9 cellular contexts compared by ENCODE assay signal in the genomic region with DNA sequence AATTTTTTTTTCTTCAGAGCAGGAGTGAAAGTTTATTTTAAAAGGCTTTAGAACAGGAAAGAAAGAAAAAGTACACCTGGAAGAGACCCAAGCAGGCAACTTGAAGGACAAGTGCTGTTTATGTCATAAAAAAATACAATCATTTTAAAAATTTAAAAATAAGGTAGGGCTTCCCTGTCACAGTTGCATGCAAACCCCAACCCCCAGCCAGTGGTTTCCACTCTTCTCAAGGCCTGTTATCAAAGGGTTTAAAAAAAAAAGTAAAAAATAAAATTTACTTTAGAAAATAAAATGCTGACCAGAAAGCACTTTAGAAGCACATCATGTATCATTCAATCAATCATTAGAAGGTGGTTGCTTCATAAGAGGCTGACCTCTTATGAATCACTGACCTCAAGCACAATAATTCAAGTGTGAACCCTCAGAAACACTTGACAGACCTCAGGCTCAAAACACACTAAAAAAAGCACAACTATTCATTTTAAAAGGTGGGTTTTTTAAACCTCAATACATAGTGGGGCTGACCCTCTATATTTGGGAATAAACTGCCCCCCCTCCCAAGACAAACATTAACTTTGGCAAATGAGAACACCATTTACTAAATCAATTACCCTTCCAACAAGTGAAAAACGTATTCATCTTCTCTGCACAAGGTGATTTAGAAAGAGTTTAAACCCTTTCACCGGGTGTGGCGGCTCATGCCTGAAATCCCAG. TPM values are rescaled to one million over a fixed set of nuclear protein-coding genes. Genes with fewer than 3 reads are reported as not detected.
DNase-seq lines count a peak whose midpoint lies in the region; ATAC-seq, FAIRE-seq and TF ChIP-seq lines count a peak whose summit lies in the region.
"Had no signal": no experiment of that assay in that cellular context is flagged by ENCODE, and none has a peak within 500 bp of the region (broad histone marks: within the 10 kb centered on the region; RNA-seq: fewer than 3 reads in every experiment).

No MANE protein-coding gene starts in this region.

- H3K4me1 ChIP-seq in HepG2 (ENCODE audit: insufficient read depth, low read length): peaks cover 57% of the 10 kb centered on the region
- H3K4me1 ChIP-seq in esophagus squamous epithelium: peaks cover 0 to 43% (median 26%) of the 10 kb centered on the region in 3 donors

- peaks cover 90% of the 10 kb centered on the region for H3K79me2 ChIP-seq in HepG2 (ENCODE audit: insufficient read depth, low read length)

- FAIRE-seq in RCC 7860 (lab: Jason Lieb, UNC) (peak; percentile 94), HepG2 (lab: Jason Lieb, UNC) (no peak)

- no peaks in the 10 kb centered on the region for H3K9me3 ChIP-seq in HepG2 (ENCODE audit: low read length)
- H3K9me3 ChIP-seq in esophagus squamous epithelium: no peaks in the 10 kb centered on the region

- no peak for TF ChIP-seq EP300 in HepG2 (IDR thresholded peaks at IDR 0.05; ENCODE audit: low read depth in 2 of 2, low read length in 2 of 2)
- TF ChIP-seq EP300 in HepG2 (CRISPR knock-in tag; IDR thresholded peaks at IDR 0.05; ENCODE audit: borderline replicate concordance): no peak

- peak overlapping the region; percentile 40 for H3K27ac ChIP-seq in HepG2 (ENCODE audit: extremely low read length, insufficient read depth, low read length)
- peak overlapping the region in 1 of 4 donors; percentile 21 for H3K27ac ChIP-seq in esophagus squamous epithelium

- peak; percentile 57 for ATAC-seq in GM21423 (IDR thresholded peaks at IDR 0.05; ENCODE audit: unreplicated experiment)
- ATAC-seq in HepG2: no peak

- no TSS peak for BruUV-seq in HepG2 (replicated peaks; lab: Mats Ljungman, UMichigan)

- H3K4me3 ChIP-seq in HepG2 (replicated peaks in 1 of 3; ENCODE audit: insufficient read depth in 1 of 3, low read depth in 2 of 3, low read length in 3 of 3) (no peak overlapping the region), esophagus squamous epithelium (no peak overlapping the region)

- H3K27me3 ChIP-seq in HepG2 (ENCODE audit: control insufficient read depth in 1 of 2, insufficient read depth in 2 of 2, low read length in 2 of 2) (no peaks in the 10 kb centered on the region), esophagus squamous epithelium (no peaks in the 10 kb centered on the region)

- POLR2A ChIA-PET in HepG2 (lab: Yijun Ruan, JAX): interaction anchor here (0.7 to 1.2 kb wide), 3 partner anchors 12 to 24 kb away, joined by 3 to 8 read pairs (median 3); partner anchors contain the start of gene ILRUN

- no peak overlapping the region for H3K9ac ChIP-seq in HepG2 (ENCODE audit: insufficient read depth, low read depth, low read length)

- H3K4me2 ChIP-seq in HepG2 (ENCODE audit: low read depth, low read length): peak overlapping the region; percentile 25; the same call in 1 of the 2 replicates

- TF ChIP-seq POLR2A in HepG2 (IDR thresholded peaks at IDR 0.05; ENCODE audit: insufficient read depth in 1 of 2, low read depth in 2 of 2, low read length in 2 of 2) (no peak), esophagus squamous epithelium (IDR thresholded peaks at IDR 0.05) (no peak)

- intact Hi-C loops in HepG2 (cut with micrococcal nuclease; ENCODE audit: unreplicated experiment) (no loop called here), esophagus squamous epithelium (cut with DNase I) (no loop called here)

- DNase-seq in AG08395 (ENCODE audit: low spot score) (peak; percentile 27), RCC 7860 (ENCODE audit: low spot score) (peak; percentile 63), HepG2 (ENCODE audit: low spot score) (no peak), esophagus squamous epithelium (lab: John Stamatoyannopoulos, UW) (no peak), SKM-1 (lab: John Stamatoyannopoulos, UW; ENCODE audit: unreplicated experiment) (no peak), COR-L47 (lab: John Stamatoyannopoulos, UW) (no peak), superior temporal gyrus (ENCODE audit: extremely low spot score) (no peak)
- DNase-seq: activated naive CD4-positive, alpha-beta T cell had no signal

- H4K20me1 ChIP-seq in HepG2 (ENCODE audit: insufficient read depth, low read length): peaks cover 9% of the 10 kb centered on the region; the same call in 1 of the 2 replicates

- TF ChIP-seq RAD21 in HepG2 (CRISPR knock-in tag; IDR thresholded peaks at IDR 0.05): no peak

- in situ Hi-C loops in HepG2 (cut with HindIII; ENCODE audit: extremely low pct_ligation_motif_present, low pct_unique_long_range_greater_than_20kb): no loop called here

- H3K36me3 ChIP-seq in HepG2 (replicated peaks in 1 of 2; ENCODE audit: control insufficient read depth in 1 of 2, insufficient read depth in 2 of 2, low read length in 2 of 2) (no peaks in the 10 kb centered on the region; a peak in 1 of 5 replicates), esophagus squamous epithelium (no peaks in the 10 kb centered on the region)

- H2AFZ ChIP-seq in HepG2 (ENCODE audit: low read length): no peak overlapping the region

- CTCF ChIA-PET in HepG2 (lab: Yijun Ruan, JAX; ENCODE audit: low intra/inter-chr PET ratio, low total read pairs): no interaction called here

- TF ChIP-seq CTCF in HepG2 (CRISPR knock-in tag; IDR thresholded peaks at IDR 0.05) (no peak), esophagus squamous epithelium (IDR thresholded peaks at IDR 0.05) (no peak)

- WGBS in HepG2 (ENCODE audit: low lambda C conversion rate): 68% methylated on average over 3 of the region's 3 CpGs
- 64 to 70% methylated on average over 3 of the region's 3 CpGs for WGBS in esophagus squamous epithelium, 2 donors

TF ChIP-seq in HepG2, 621 proteins besides CTCF, POLR2A, EP300 and RAD21 (continues in another document):
- TF ChIP-seq NR2F6 (IDR thresholded peaks at IDR 0.05) (no peak), NR2F6 (CRISPR knock-in tag; IDR thresholded peaks at IDR 0.05) (0 out of 2 replicates have a peak, but pooled peaks have one; percentile 32), ISX (CRISPR knock-in tag; conservative IDR thresholded peaks at IDR 0.05) (no peak), FOXC1 (CRISPR knock-in tag; IDR thresholded peaks at IDR 0.05; ENCODE audit: borderline replicate concordance) (no peak)
- TF ChIP-seq, protein P1, sequence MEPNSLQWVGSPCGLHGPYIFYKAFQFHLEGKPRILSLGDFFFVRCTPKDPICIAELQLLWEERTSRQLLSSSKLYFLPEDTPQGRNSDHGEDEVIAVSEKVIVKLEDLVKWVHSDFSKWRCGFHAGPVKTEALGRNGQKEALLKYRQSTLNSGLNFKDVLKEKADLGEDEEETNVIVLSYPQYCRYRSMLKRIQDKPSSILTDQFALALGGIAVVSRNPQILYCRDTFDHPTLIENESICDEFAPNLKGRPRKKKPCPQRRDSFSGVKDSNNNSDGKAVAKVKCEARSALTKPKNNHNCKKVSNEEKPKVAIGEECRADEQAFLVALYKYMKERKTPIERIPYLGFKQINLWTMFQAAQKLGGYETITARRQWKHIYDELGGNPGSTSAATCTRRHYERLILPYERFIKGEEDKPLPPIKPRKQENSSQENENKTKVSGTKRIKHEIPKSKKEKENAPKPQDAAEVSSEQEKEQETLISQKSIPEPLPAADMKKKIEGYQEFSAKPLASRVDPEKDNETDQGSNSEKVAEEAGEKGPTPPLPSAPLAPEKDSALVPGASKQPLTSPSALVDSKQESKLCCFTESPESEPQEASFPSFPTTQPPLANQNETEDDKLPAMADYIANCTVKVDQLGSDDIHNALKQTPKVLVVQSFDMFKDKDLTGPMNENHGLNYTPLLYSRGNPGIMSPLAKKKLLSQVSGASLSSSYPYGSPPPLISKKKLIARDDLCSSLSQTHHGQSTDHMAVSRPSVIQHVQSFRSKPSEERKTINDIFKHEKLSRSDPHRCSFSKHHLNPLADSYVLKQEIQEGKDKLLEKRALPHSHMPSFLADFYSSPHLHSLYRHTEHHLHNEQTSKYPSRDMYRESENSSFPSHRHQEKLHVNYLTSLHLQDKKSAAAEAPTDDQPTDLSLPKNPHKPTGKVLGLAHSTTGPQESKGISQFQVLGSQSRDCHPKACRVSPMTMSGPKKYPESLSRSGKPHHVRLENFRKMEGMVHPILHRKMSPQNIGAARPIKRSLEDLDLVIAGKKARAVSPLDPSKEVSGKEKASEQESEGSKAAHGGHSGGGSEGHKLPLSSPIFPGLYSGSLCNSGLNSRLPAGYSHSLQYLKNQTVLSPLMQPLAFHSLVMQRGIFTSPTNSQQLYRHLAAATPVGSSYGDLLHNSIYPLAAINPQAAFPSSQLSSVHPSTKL (CRISPR knock-in tag; IDR thresholded peaks at IDR 0.05): no peak

RNA-seq across cellular contexts. Expression of gene ILRUN, which starts 15.6 kb away (rescaled TPM):
- total RNA-seq in HepG2 (2016; rRNA removed; fragmentation: Illumina TruSeq; extraction: Trizol) (66.6 and 90.8 TPM in 2 replicates), esophagus squamous epithelium (10 to 100 TPM; 43.8 to 52.8 (median 50.0) TPM)
- 20.3 and 22.0 TPM in 2 replicates for total RNA-seq in HepG2 (2016; cell fraction: cytosol; rRNA removed; fragmentation: Illumina TruSeq; extraction: Trizol; ENCODE audit: low read depth)
- 66.5 and 79.2 TPM in 2 replicates for total RNA-seq in HepG2 (2016; cell fraction: insoluble cytoplasmic fraction; rRNA removed; fragmentation: Illumina TruSeq; extraction: Trizol)
- 93.9 and 107 TPM in 2 replicates for total RNA-seq in HepG2 (2016; cell fraction: membrane; rRNA removed; fragmentation: Illumina TruSeq; extraction: Trizol)
- 37.4 and 39.5 TPM in 2 replicates for total RNA-seq in HepG2 (2016; cell fraction: nucleus; rRNA removed; fragmentation: Illumina TruSeq; extraction: Trizol)
- polyA plus RNA-seq in HepG2 (2011; rRNA removed): 45.5 and 50.6 TPM in 2 replicates
- polyA plus RNA-seq in HepG2 (2011; cell fraction: cytosol; rRNA removed): 39.2 and 46.8 TPM in 2 replicates
- 18.1 and 22.0 TPM in 2 replicates for polyA plus RNA-seq in HepG2 (2011; cell fraction: nucleus; rRNA removed)
- polyA plus RNA-seq in HepG2 (2012): 76.7 and 76.9 TPM in 2 replicates
- 23.8 and 24.6 TPM in 2 replicates for polyA plus RNA-seq in HepG2 (2016; cell fraction: cytosol; fragmentation: Illumina TruSeq; extraction: Trizol; ENCODE audit: low read depth)
- polyA plus RNA-seq in HepG2 (2016; cell fraction: insoluble cytoplasmic fraction; fragmentation: Illumina TruSeq; extraction: Trizol; ENCODE audit: low read depth): 79.1 and 86.9 TPM in 2 replicates
- polyA plus RNA-seq in HepG2 (2016; cell fraction: membrane; fragmentation: Illumina TruSeq; extraction: Trizol; ENCODE audit: low read depth): 82.0 and 93.2 TPM in 2 replicates
- polyA plus RNA-seq in HepG2 (2016; cell fraction: nucleus; fragmentation: Illumina TruSeq; extraction: Trizol; ENCODE audit: insufficient read depth, low read depth): 42.3 and 46.6 TPM in 2 replicates
- polyA minus RNA-seq in HepG2 (2011; rRNA and poly(A)+ RNA removed; ENCODE audit: low replicate concordance): 122 and 124 TPM in 2 replicates
- polyA minus RNA-seq in HepG2 (2011; cell fraction: cytosol; rRNA and poly(A)+ RNA removed): 45.1 and 48.4 TPM in 2 replicates
- polyA minus RNA-seq in HepG2 (2011; cell fraction: nucleus; rRNA and poly(A)+ RNA removed): 27.2 and 30.5 TPM in 2 replicates

Comparison
In these comparisons a context has a peak if more than half of its experiments do, and no peak if none do; other contexts are left out.
1. DNase-seq: peak in AG08395 (single experiment) and RCC 7860 (single experiment); none in HepG2 (single experiment), esophagus squamous epithelium (single experiment), SKM-1 (single experiment), COR-L47 (single experiment) and superior temporal gyrus (single experiment).